Comparison of ENCODE assay signal across 8 cellular contexts in genomic region chr12:49974231-49974675, GRCh38. TPM values are rescaled to one million over a fixed set of nuclear protein-coding genes. Genes with fewer than 3 reads are reported as not detected.
DNase-seq lines count a peak whose midpoint lies in the region; ATAC-seq and TF ChIP-seq lines count a peak whose summit lies in the region.

No MANE protein-coding gene starts in this region.

- peak overlapping the region; percentile 78 for H2AFZ ChIP-seq in osteoblast (ENCODE audit: low read length)

- no peaks in the 10 kb centered on the region for H4K20me1 ChIP-seq in osteoblast (ENCODE audit: insufficient read depth, low read length)

- H3K4me1 ChIP-seq in osteoblast (ENCODE audit: insufficient read depth, low read length) = no peaks in the 10 kb centered on the region

- H3K4me3 ChIP-seq in fibroblast of villous mesenchyme (ENCODE audit: low read depth, low read length) (no peak overlapping the region), osteoblast (ENCODE audit: insufficient read depth, low read length) (no peak overlapping the region)

- H3K79me2 ChIP-seq in osteoblast (ENCODE audit: insufficient read depth, low read length) = no peaks in the 10 kb centered on the region

- no peaks in the 10 kb centered on the region for H3K9me3 ChIP-seq in osteoblast (ENCODE audit: low read depth, low read length)

- ATAC-seq in SK-N-SH treated with all-trans-retinoic acid at 6 μM for 48 hours = peak; percentile 96
- ATAC-seq in HG03175 (IDR thresholded peaks at IDR 0.05; ENCODE audit: unreplicated experiment) = no peak

- in situ Hi-C loops in GM13976 (cut with MboI; ENCODE audit: low sequenced_read_pairs, unreplicated experiment) = loop anchor here (10.0 kb wide), 1 partner anchor 81 kb away; the partner anchor contains the start of gene ASIC1

- peak overlapping the region; percentile 20 for H3K4me2 ChIP-seq in osteoblast (ENCODE audit: insufficient read depth, low read length)

- no peaks in the 10 kb centered on the region for H3K36me3 ChIP-seq in osteoblast (ENCODE audit: insufficient read depth, low read length)

- no peak overlapping the region for H3K27ac ChIP-seq in osteoblast (ENCODE audit: low read depth, low read length)

- peaks cover 34% of the 10 kb centered on the region for H3K27me3 ChIP-seq in osteoblast (ENCODE audit: insufficient read depth, low read length)

- TF ChIP-seq CTCF in fibroblast of villous mesenchyme (IDR thresholded peaks at IDR 0.05; ENCODE audit: insufficient read depth, low read depth, low read length) (peak; percentile 82), osteoblast (IDR thresholded peaks at IDR 0.05; ENCODE audit: extremely low read depth, low read depth, low read length) (peak; percentile 74), GM13976 (IDR thresholded peaks at IDR 0.05; ENCODE audit: borderline replicate concordance, control extremely low read depth, extremely low read depth, insufficient read depth, missing control alignments) (no peak)

- DNase-seq in DMS53 treated with DMSO at 0.1 percent for 48 hours (lab: John Stamatoyannopoulos, UW; ENCODE audit: unreplicated experiment) (peak; percentile 47), fibroblast of villous mesenchyme (ENCODE audit: low read depth) (peak; percentile 77), osteoblast (ENCODE audit: insufficient read length, low spot score, missing footprints) (peak; percentile 97), HuH-7.5 (ENCODE audit: low spot score) (no peak), cortex of kidney (lab: John Stamatoyannopoulos, UW) (no peak), GM13976 (ENCODE audit: low spot score) (no peak)

TF ChIP-seq in SK-N-SH treated with all-trans-retinoic acid at 6 μM for 48 hours, 23 proteins besides CTCF, POLR2A, EP300 and RAD21:
- TF ChIP-seq TSHZ2 (CRISPR knock-in tag; IDR thresholded peaks at IDR 0.05) (peak; percentile 76; the same call in 1 of the 2 replicates), ZNF8 (CRISPR knock-in tag; IDR thresholded peaks at IDR 0.05) (no peak), ZFP3 (CRISPR knock-in tag; IDR thresholded peaks at IDR 0.05) (no peak), ZNF70 (CRISPR knock-in tag; IDR thresholded peaks at IDR 0.05) (peak; percentile 34; the same call in 1 of the 2 replicates)

RNA-seq across cellular contexts. Expression of gene AQP6, which starts 1.5 kb away (rescaled TPM):
- total RNA-seq in fibroblast of villous mesenchyme (not detected in 2 replicates), osteoblast (not detected in 2 replicates)

RNA-seq across cellular contexts. Expression of gene AQP5, which starts 12.6 kb away (rescaled TPM):
- total RNA-seq in fibroblast of villous mesenchyme (not detected in 2 replicates), osteoblast (not detected in 2 replicates)

RNA-seq across cellular contexts. Expression of gene AQP2, which starts 23.7 kb away (rescaled TPM):
- total RNA-seq in fibroblast of villous mesenchyme (not detected in 2 replicates), osteoblast (not detected in 2 replicates)

RNA-seq across cellular contexts. Expression of gene RACGAP1, which starts 51.0 kb away (rescaled TPM):
- total RNA-seq in fibroblast of villous mesenchyme (36.1 and 69.1 TPM in 2 replicates), osteoblast (12.7 and 16.5 TPM in 2 replicates)

Comparison
In these comparisons a context has a peak if more than half of its experiments do, and no peak if none do; other contexts are left out.
1. DNase-seq: peak in DMS53 treated with DMSO at 0.1 percent for 48 hours (single experiment), fibroblast of villous mesenchyme (single experiment) and osteoblast (single experiment); none in HuH-7.5 (single experiment), cortex of kidney (single experiment) and GM13976 (single experiment).